Comparison of ENCODE assay signal across 16 cellular contexts in the genomic region with DNA sequence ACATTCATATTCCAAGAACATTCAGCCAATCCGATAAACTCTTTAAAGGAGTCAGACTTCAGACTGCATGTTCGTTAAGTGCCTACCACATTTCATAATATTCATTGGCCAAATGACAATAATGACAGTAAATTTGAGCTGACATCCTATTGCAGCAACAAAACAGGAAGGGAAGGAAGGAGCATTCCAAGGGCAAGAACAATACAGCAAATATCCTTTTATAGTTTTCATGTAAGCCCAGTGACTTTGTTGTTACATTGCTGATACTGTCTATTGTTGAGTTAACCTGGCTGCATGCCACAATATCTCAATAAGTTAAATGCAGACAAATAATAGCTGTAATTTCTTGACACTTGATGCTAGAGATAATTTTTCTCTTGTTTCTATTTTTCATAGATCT.
"Had no signal": no experiment of that assay in that cellular context is flagged by ENCODE, and none has a peak within 500 bp of the region (broad histone marks: within the 10 kb centered on the region; RNA-seq: fewer than 3 reads in every experiment).

No MANE protein-coding gene starts in this region.

- H3K9me3 Mint-ChIP-seq: activated naive CD4-positive, alpha-beta T cell treated with anti-CD3 and anti-CD28 coated beads for 36 hours; activated naive CD8-positive, alpha-beta T cell treated with anti-CD3 and anti-CD28 coated beads, Interleukin-2, amount 50 U/mL, for 24 hours; stimulated activated naive CD8-positive, alpha-beta T cell treated with anti-CD3 and anti-CD28 coated beads, Interleukin-15, amount 100 ng/mL, for 72 hours had no signal

- H3K36me3 ChIP-seq: esophagus muscularis mucosa, sigmoid colon, WERI-Rb-1 had no signal

- H3K9me3 ChIP-seq: esophagus muscularis mucosa, psoas muscle, sigmoid colon, testis had no signal

- H3K27ac ChIP-seq: esophagus muscularis mucosa, psoas muscle, sigmoid colon, testis, WERI-Rb-1 had no signal

- DNase-seq: activated CD4-positive, alpha-beta T cell treated with anti-CD3 and anti-CD28 coated beads, Interleukin-2, amount 50 U/mL, for 48 hours; activated naive CD4-positive, alpha-beta T cell treated with anti-CD3 and anti-CD28 coated beads for 36 hours; activated naive CD8-positive, alpha-beta T cell treated with anti-CD3 and anti-CD28 coated beads, Interleukin-2, amount 50 U/mL, for 24 hours; foreskin melanocyte; head of caudate nucleus; left cardiac atrium; mammary epithelial cell; psoas muscle; sigmoid colon; stimulated activated CD4-positive, alpha-beta T cell treated with anti-CD3 and anti-CD28 coated beads, Interleukin-1b, Interleukin-23, amount 100 ng/mL, for 48 hours; stimulated activated naive CD8-positive, alpha-beta T cell treated with anti-CD3 and anti-CD28 coated beads, Interleukin-15, amount 100 ng/mL, for 72 hours; T-helper 17 cell; testis; WERI-Rb-1 had no signal

- H3K4me3 ChIP-seq: esophagus muscularis mucosa, psoas muscle, sigmoid colon, testis had no signal

- ATAC-seq: activated naive CD8-positive, alpha-beta T cell treated with anti-CD3 and anti-CD28 coated beads, Interleukin-2, amount 50 U/mL, for 24 hours; stimulated activated naive CD8-positive, alpha-beta T cell treated with anti-CD3 and anti-CD28 coated beads, Interleukin-15, amount 100 ng/mL, for 72 hours; T-helper 17 cell had no signal

- H3K4me3 Mint-ChIP-seq: activated naive CD4-positive, alpha-beta T cell treated with anti-CD3 and anti-CD28 coated beads for 36 hours; activated naive CD8-positive, alpha-beta T cell treated with anti-CD3 and anti-CD28 coated beads, Interleukin-2, amount 50 U/mL, for 24 hours; neural crest cell; stimulated activated naive CD8-positive, alpha-beta T cell treated with anti-CD3 and anti-CD28 coated beads, Interleukin-15, amount 100 ng/mL, for 72 hours; T-helper 17 cell had no signal

- H3K4me1 Mint-ChIP-seq: neural crest cell had no signal

- H3K27me3 Mint-ChIP-seq: activated naive CD8-positive, alpha-beta T cell treated with anti-CD3 and anti-CD28 coated beads, Interleukin-2, amount 50 U/mL, for 24 hours; stimulated activated naive CD8-positive, alpha-beta T cell treated with anti-CD3 and anti-CD28 coated beads, Interleukin-15, amount 100 ng/mL, for 72 hours; T-helper 17 cell had no signal

- H3K4me1 ChIP-seq: psoas muscle, sigmoid colon, testis had no signal

- H3K27me3 ChIP-seq: esophagus muscularis mucosa, sigmoid colon, testis had no signal
